Comparison of ENCODE assay signal across 16 cellular contexts in genomic region chr14:94998110-94998509, GRCh38.
DNase-seq lines count a peak whose midpoint lies in the region; ATAC-seq, FAIRE-seq and TF ChIP-seq lines count a peak whose summit lies in the region.
"Had no signal": no experiment of that assay in that cellular context is flagged by ENCODE, and none has a peak within 500 bp of the region (broad histone marks: within the 10 kb centered on the region; RNA-seq: fewer than 3 reads in every experiment).

No MANE protein-coding gene starts in this region.

- H3K4me2 ChIP-seq in GM23338: peak overlapping the region; percentile 68; the same call in 1 of the 2 replicates
- H3K4me2 ChIP-seq in H1 (ENCODE audit: insufficient read depth in 1 of 2, low read depth in 2 of 2, low read length in 2 of 2): peak overlapping the region in 1 of 2 experiments; percentile 56; a peak in 1 of 4 replicates

- peaks cover 10% of the 10 kb centered on the region; the same call in 1 of the 2 replicates for H3K9me2 ChIP-seq in GM23338 (ENCODE audit: insufficient read depth)

- no peak overlapping the region for H2BK120ac ChIP-seq in H1 (replicated peaks; ENCODE audit: low read depth, low read length)

- H3K27ac ChIP-seq in GM23338 (ENCODE audit: low read depth): no peak overlapping the region
- no peak overlapping the region for H3K27ac ChIP-seq in H1 (ENCODE audit: low read depth, low read length)
- H3K27ac ChIP-seq: HL-60 had no signal

- H3K9ac ChIP-seq in NT2/D1 (ENCODE audit: insufficient read length, low read depth) (peak overlapping the region; percentile 17), H1 (replicated peaks in 1 of 4; ENCODE audit: extremely low read depth in 1 of 4, low read depth in 3 of 4, low read length in 3 of 4) (no peak overlapping the region)

- H3K4me1 ChIP-seq in GM23338 (ENCODE audit: insufficient read depth) (peaks cover 13% of the 10 kb centered on the region; the same call in 1 of the 2 replicates), NT2/D1 (ENCODE audit: insufficient read depth, insufficient read length) (peaks cover 7% of the 10 kb centered on the region), H1 (replicated peaks in 1 of 4; ENCODE audit: control insufficient read depth in 3 of 4, insufficient read depth in 4 of 4, low read length in 3 of 4) (peaks cover 0 to 11% (median 3%) of the 10 kb centered on the region in 4 experiments; a peak in 4 of 7 replicates)

- H3K56ac ChIP-seq in H1 (replicated peaks; ENCODE audit: insufficient read length, low read depth, low read length): no peak overlapping the region

- H2AK5ac ChIP-seq in H1 (ENCODE audit: low read depth, low read length): no peak overlapping the region

- peak overlapping the region; percentile 34 for H4K91ac ChIP-seq in H1 (replicated peaks; ENCODE audit: insufficient read length, low read length)

- no peak overlapping the region for H3K14ac ChIP-seq in H1 (ENCODE audit: insufficient read length)

- CTCF ChIA-PET in H1 (lab: Charles Lee; ENCODE audit: partially characterized antibody): no interaction called here

- TF ChIP-seq EP300 in H1 (IDR thresholded peaks at IDR 0.05; ENCODE audit: borderline replicate concordance in 1 of 2, low read depth in 2 of 2, low read length in 2 of 2): no peak

- TF ChIP-seq RAD21 in H1 (IDR thresholded peaks at IDR 0.05 in 1 of 2, conservative IDR thresholded peaks at IDR 0.05 in 1 of 2; ENCODE audit: low read depth in 2 of 2, low read length in 2 of 2): no peak

- H3K27ac Mint-ChIP-seq in GM23338: no peak overlapping the region

- no peaks in the 10 kb centered on the region for H3K36me3 ChIP-seq in GM23338 (ENCODE audit: insufficient read depth)
- H3K36me3 ChIP-seq in NT2/D1 (ENCODE audit: insufficient read depth, insufficient read length, low read length): no peaks in the 10 kb centered on the region
- no peaks in the 10 kb centered on the region for H3K36me3 ChIP-seq in H1 (ENCODE audit: control insufficient read depth in 2 of 4, insufficient read depth in 4 of 4, low read length in 3 of 4)

- 93% methylated on average over 2 of the region's 2 CpGs; no CpG with 5 or more reads in 1 of the 2 experiments for WGBS in H1 (ENCODE audit: extremely low coverage in 1 of 2, insufficient coverage in 1 of 2, insufficient read length in 1 of 2, insufficient replicate concordance in 2 of 2, low coverage in 1 of 2, low lambda C conversion rate in 2 of 2, missing lambda C conversion rate in 1 of 2), 2 experiments
- 68 to 96% methylated on average over 2 of the region's 2 CpGs for WGBS in lower leg skin, 2 donors

- no peak overlapping the region for H3K4me3 Mint-ChIP-seq in GM23338
- H3K4me3 Mint-ChIP-seq: CD4-positive, alpha-beta memory T cell had no signal

- H2BK12ac ChIP-seq in H1 (ENCODE audit: low read depth, low read length): peak overlapping the region; percentile 94; the same call in 1 of the 2 replicates

- H4K20me1 ChIP-seq in GM23338 (replicated peaks; ENCODE audit: insufficient read depth): no peaks in the 10 kb centered on the region
- no peaks in the 10 kb centered on the region for H4K20me1 ChIP-seq in H1 (replicated peaks in 1 of 2; ENCODE audit: control insufficient read depth in 1 of 2, insufficient read depth in 2 of 2, low read length in 2 of 2)

- H3K18ac ChIP-seq in H1 (ENCODE audit: extremely low read depth, low read length): 0 out of 2 replicates have a peak overlapping the region, but pooled peaks have one; percentile 76

- no peak overlapping the region for H4K5ac ChIP-seq in H1 (ENCODE audit: insufficient read length, low read depth, low read length)

- no peaks in the 10 kb centered on the region for H3K9me3 Mint-ChIP-seq in GM23338

- no peak for TF ChIP-seq POLR2A in H1 (IDR thresholded peaks at IDR 0.05; ENCODE audit: control extremely low read depth in 1 of 2, low read depth in 2 of 2, low read length in 2 of 2)
- TF ChIP-seq POLR2A in lower leg skin (IDR thresholded peaks at IDR 0.05): no peak

- no peaks in the 10 kb centered on the region for H3K79me1 ChIP-seq in H1 (ENCODE audit: low read depth, low read length)

- H3K36me3 Mint-ChIP-seq in GM23338 (ENCODE audit: low read depth): no peaks in the 10 kb centered on the region
- H3K36me3 Mint-ChIP-seq: CD14-positive monocyte; CD4-positive, alpha-beta memory T cell had no signal

- H3F3A ChIP-seq in GM23338 (replicated peaks; ENCODE audit: low read depth): no peaks in the 10 kb centered on the region

- H2BK20ac ChIP-seq in H1 (ENCODE audit: low read length): peak overlapping the region; percentile 80; the same call in 1 of the 2 replicates

- peak; percentile 15; the same call in 2 of the 3 replicates for ATAC-seq in GM23338
- no peak for ATAC-seq in HG02973 (IDR thresholded peaks at IDR 0.05; ENCODE audit: unreplicated experiment)

- H2BK5ac ChIP-seq in H1 (ENCODE audit: low read depth, low read length): no peak overlapping the region; the same call in 1 of the 2 replicates

- H2BK15ac ChIP-seq in H1 (ENCODE audit: low read length): 0 out of 2 replicates have a peak overlapping the region, but pooled peaks have one; percentile 88

- POLR2A ChIA-PET in H1 (lab: Charles Lee; ENCODE audit: partially characterized antibody): interaction anchor here (0.6 to 1.0 kb wide), 2 partner anchors 58 to 364 kb away, joined by 4 read pairs; no protein-coding TSS in a partner anchor

- no peaks in the 10 kb centered on the region for H3K79me2 ChIP-seq in GM23338 (replicated peaks; ENCODE audit: insufficient read depth)
- H3K79me2 ChIP-seq in H1 (ENCODE audit: control insufficient read depth in 1 of 2, insufficient read depth in 2 of 2, low read length in 2 of 2): no peaks in the 10 kb centered on the region

- DNase-seq in GM23338 (ENCODE audit: low spot score): no peak
- DNase-seq in NT2/D1 (ENCODE audit: low read depth, low spot score): no peak
- DNase-seq in H1 (ENCODE audit: low read depth in 1 of 2, low spot score in 2 of 2): no peak
- DNase-seq in lower leg skin (ENCODE audit: low spot score in 2 of 2): no peak
- DNase-seq in stimulated activated CD4-positive, alpha-beta T cell treated with anti-CD3 and anti-CD28 coated beads, Interleukin-4, amount 100 ng/mL, for 1 hour: no peak
- DNase-seq: AML-193; CD4-positive, alpha-beta memory T cell; DMS153; DMS79; GF-D8; HCEC 1CT; KBM-7 had no signal

- FAIRE-seq in H1 (lab: Jason Lieb, UNC): no peak
- FAIRE-seq: A204.1 had no signal

- H3K4me3 ChIP-seq in GM23338: no peak overlapping the region
- H3K4me3 ChIP-seq in NT2/D1 (ENCODE audit: insufficient read length, low read depth): no peak overlapping the region
- H3K4me3 ChIP-seq in H1 (ENCODE audit: extremely low read depth in 1 of 4, insufficient read depth in 2 of 4, low read depth in 3 of 4, low read length in 4 of 4): 0 out of 8 replicates have a peak overlapping the region, but pooled peaks of 1 of the 4 experiments have one; percentile 25
- H3K4me3 ChIP-seq in lower leg skin (ENCODE audit: low read depth, poor library complexity, severe bottlenecking): no peak overlapping the region

- no peak overlapping the region; the same call in 1 of the 2 replicates for H2AFZ ChIP-seq in GM23338
- H2AFZ ChIP-seq in H1 (ENCODE audit: low read length): no peak overlapping the region

- no peak overlapping the region for H3K23ac ChIP-seq in H1 (ENCODE audit: insufficient read length)

- H3K23me2 ChIP-seq in H1 (ENCODE audit: low read depth, low read length): no peaks in the 10 kb centered on the region

- H4K8ac ChIP-seq in H1 (ENCODE audit: extremely low read depth, insufficient read depth, low read length): no peak overlapping the region

- H3K9me3 ChIP-seq in NT2/D1 (ENCODE audit: insufficient read depth, low read length): no peaks in the 10 kb centered on the region
- no peaks in the 10 kb centered on the region for H3K9me3 ChIP-seq in H1 (ENCODE audit: insufficient read depth in 2 of 2, low read depth in 1 of 2, low read length in 1 of 2)

- peaks cover 20% of the 10 kb centered on the region for H3K4me1 Mint-ChIP-seq in GM23338
- H3K4me1 Mint-ChIP-seq: CD4-positive, alpha-beta memory T cell had no signal

- no peaks in the 10 kb centered on the region for H3K27me3 ChIP-seq in GM23338 (ENCODE audit: insufficient read depth)
- H3K27me3 ChIP-seq in NT2/D1 (ENCODE audit: insufficient read depth, insufficient read length): no peaks in the 10 kb centered on the region
- H3K27me3 ChIP-seq in H1 (replicated peaks in 1 of 4; ENCODE audit: control insufficient read depth in 3 of 4, extremely low read depth in 1 of 4, insufficient read depth in 3 of 4, low read length in 3 of 4): peaks cover 0 to 3% (median 0%) of the 10 kb centered on the region in 4 experiments; a peak in 2 of 7 replicates

- TF ChIP-seq CTCF in GM23338 (conservative IDR thresholded peaks at IDR 0.05; ENCODE audit: low read depth in 2 of 2) (no peak), H1 (IDR thresholded peaks at IDR 0.05; ENCODE audit: control extremely low read depth in 1 of 3, insufficient read depth in 1 of 3, low read depth in 1 of 3, low read length in 3 of 3) (no peak), lower leg skin (IDR thresholded peaks at IDR 0.05) (no peak)

- H3K4ac ChIP-seq in H1 (replicated peaks; ENCODE audit: insufficient read length, low read depth, low read length): no peak overlapping the region

- peaks cover 2% of the 10 kb centered on the region for H3K27me3 Mint-ChIP-seq in GM23338 (ENCODE audit: insufficient read depth, low read depth, poor library complexity)

- intact Hi-C loops in lower leg skin (cut with DNase I; ENCODE audit: low total_unique reads): no loop called here

TF ChIP-seq in GM23338, 12 proteins besides CTCF, POLR2A, EP300 and RAD21 (continues in another document):
- TF ChIP-seq CREB1 (CRISPR knock-in tag; IDR thresholded peaks at IDR 0.05; ENCODE audit: low read depth) (no peak), JUNB (IDR thresholded peaks at IDR 0.05; ENCODE audit: unreplicated experiment) (no peak), POLR2AphosphoS5 (IDR thresholded peaks at IDR 0.05; ENCODE audit: low read depth) (no peak)

TF ChIP-seq in H1, 55 proteins besides CTCF, POLR2A, EP300 and RAD21 (continues in another document):
- TF ChIP-seq MAX (IDR thresholded peaks at IDR 0.05) (no peak), KDM5A (IDR thresholded peaks at IDR 0.05; ENCODE audit: low read length) (no peak), FOSL1 (IDR thresholded peaks at IDR 0.05; ENCODE audit: insufficient read depth, low read depth, low read length) (no peak), SP2 (IDR thresholded peaks at IDR 0.05; ENCODE audit: low read length) (no peak), BACH1 (IDR thresholded peaks at IDR 0.05; ENCODE audit: low read length) (no peak), SIX5 (IDR thresholded peaks at IDR 0.05; ENCODE audit: low read depth, low read length) (no peak), EZH2 (IDR thresholded peaks at IDR 0.05; ENCODE audit: low read depth, low read length, severe bottlenecking) (no peak), RXRA (IDR thresholded peaks at IDR 0.05; ENCODE audit: insufficient read depth, low read depth, low read length) (no peak), KDM1A (IDR thresholded peaks at IDR 0.05; ENCODE audit: borderline replicate concordance, low read length) (no peak), RFX5 (IDR thresholded peaks at IDR 0.05; ENCODE audit: borderline replicate concordance, low read depth, low read length) (no peak)
